ENCODE assay signal across 1 cellular context in genomic region chr17:7219812-7220592, GRCh38.
TF ChIP-seq lines count a peak whose summit lies in the region.

TSS of gene ACADVL (plus strand) at chr17:7219938. CDS start at chr17:7219985, 47 bp downstream.
TSS of gene DLG4 (minus strand) at chr17:7219836.

TF ChIP-seq in HepG2, 621 proteins besides CTCF, POLR2A, EP300 and RAD21 (continued from another document and continues in another):
- TF ChIP-seq RNF219 (CRISPR knock-in tag; IDR thresholded peaks at IDR 0.05) = no peak
- no peak; the same call in 1 of the 2 replicates for TF ChIP-seq ZNF232 (CRISPR knock-in tag; IDR thresholded peaks at IDR 0.05; ENCODE audit: borderline replicate concordance)
- peak; percentile 74; the same call in 1 of the 2 replicates for TF ChIP-seq ZNF841 (CRISPR knock-in tag; IDR thresholded peaks at IDR 0.05; ENCODE audit: borderline replicate concordance)
- peak; percentile 49 for TF ChIP-seq FOXA3 (CRISPR knock-in tag; IDR thresholded peaks at IDR 0.05)
- TF ChIP-seq PPARG (CRISPR knock-in tag; conservative IDR thresholded peaks at IDR 0.05) = peak; percentile 99
- 0 out of 2 replicates have a peak, but pooled peaks have one; percentile 23 for TF ChIP-seq NCOA1 (CRISPR knock-in tag; IDR thresholded peaks at IDR 0.05)
- 0 out of 2 replicates have a peak, but pooled peaks have one; percentile 27 for TF ChIP-seq ZNF556 (CRISPR knock-in tag; IDR thresholded peaks at IDR 0.05; ENCODE audit: borderline replicate concordance)
- peak; percentile 59; the same call in 1 of the 2 replicates for TF ChIP-seq ARNTL (CRISPR knock-in tag; IDR thresholded peaks at IDR 0.05)
- 0 out of 2 replicates have a peak, but pooled peaks have one; percentile 1 for TF ChIP-seq STAG1 (CRISPR knock-in tag; IDR thresholded peaks at IDR 0.05)
- TF ChIP-seq ZBTB7B (CRISPR knock-in tag; IDR thresholded peaks at IDR 0.05) = peak; percentile 73
- peak; percentile 66; the same call in 1 of the 2 replicates for TF ChIP-seq TFE3 (CRISPR knock-in tag; IDR thresholded peaks at IDR 0.05)
- TF ChIP-seq GABPA (IDR thresholded peaks at IDR 0.05; ENCODE audit: low read depth, low read length) = peak; percentile 25; the same call in 1 of the 2 replicates
- TF ChIP-seq GABPA (CRISPR knock-in tag; IDR thresholded peaks at IDR 0.05; ENCODE audit: low read depth) = peak; percentile 79
- TF ChIP-seq FOSL2 (CRISPR knock-in tag; IDR thresholded peaks at IDR 0.05) = peak; percentile 97
- 0 out of 2 replicates have a peak, but pooled peaks have one; percentile 36 for TF ChIP-seq ZBTB2 (CRISPR knock-in tag; IDR thresholded peaks at IDR 0.05; ENCODE audit: low read depth)
- 0 out of 2 replicates have a peak, but pooled peaks have one; percentile 17 for TF ChIP-seq ZNF326 (CRISPR knock-in tag; IDR thresholded peaks at IDR 0.05; ENCODE audit: borderline replicate concordance)
- TF ChIP-seq PRMT3 (CRISPR knock-in tag; IDR thresholded peaks at IDR 0.05; ENCODE audit: borderline replicate concordance, low read depth) = no peak
- no peak for TF ChIP-seq NFATC3 (CRISPR knock-in tag; IDR thresholded peaks at IDR 0.05)
- peak; percentile 2 to 15; a peak in 1 of 4 replicates for TF ChIP-seq MAFK (conservative IDR thresholded peaks at IDR 0.05 in 1 of 2, IDR thresholded peaks at IDR 0.05 in 1 of 2; ENCODE audit: low read length in 2 of 2)
- peak; percentile 59 for TF ChIP-seq ASH2L (IDR thresholded peaks at IDR 0.05; ENCODE audit: insufficient read length, low read depth, low read length)
- TF ChIP-seq TBX2 (CRISPR knock-in tag; IDR thresholded peaks at IDR 0.05; ENCODE audit: borderline replicate concordance) = peak; percentile 56
- no peak; the same call in 1 of the 2 replicates for TF ChIP-seq PAX8 (CRISPR knock-in tag; IDR thresholded peaks at IDR 0.05; ENCODE audit: borderline replicate concordance)
- peak; percentile 43; the same call in 1 of the 2 replicates for TF ChIP-seq ELF1 (CRISPR knock-in tag; IDR thresholded peaks at IDR 0.05)
- no peak for TF ChIP-seq CC2D1A (CRISPR knock-in tag; IDR thresholded peaks at IDR 0.05)
- peak; percentile 74 for TF ChIP-seq ZNF33B (CRISPR knock-in tag; IDR thresholded peaks at IDR 0.05)
- TF ChIP-seq ZNF883 (CRISPR knock-in tag; IDR thresholded peaks at IDR 0.05; ENCODE audit: not compliant biosample characterization) = peak; percentile 91
- no peak for TF ChIP-seq ZNF512 (CRISPR knock-in tag; IDR thresholded peaks at IDR 0.05)
- TF ChIP-seq ZIK1 (CRISPR knock-in tag; IDR thresholded peaks at IDR 0.05; ENCODE audit: borderline replicate concordance, low read depth) = peak; percentile 66; the same call in 1 of the 2 replicates
- peak; percentile 86; the same call in 1 of the 2 replicates for TF ChIP-seq ZNF547 (CRISPR knock-in tag; IDR thresholded peaks at IDR 0.05)
- peak; percentile 26; the same call in 1 of the 2 replicates for TF ChIP-seq SOX13 (IDR thresholded peaks at IDR 0.05)
- TF ChIP-seq SOX13 (CRISPR knock-in tag; conservative IDR thresholded peaks at IDR 0.05 in 1 of 2, IDR thresholded peaks at IDR 0.05 in 1 of 2) = peak in 1 of 2 experiments; percentile 5; a peak in 1 of 4 replicates
- TF ChIP-seq HNF4G (IDR thresholded peaks at IDR 0.05; ENCODE audit: borderline replicate concordance, low read depth, low read length) = peak; percentile 28; the same call in 1 of the 2 replicates
- TF ChIP-seq HNF4G (CRISPR knock-in tag; IDR thresholded peaks at IDR 0.05; ENCODE audit: borderline replicate concordance, low read depth) = no peak
- TF ChIP-seq BHLHE40 (IDR thresholded peaks at IDR 0.05; ENCODE audit: low read length) = no peak
- peak; percentile 48; the same call in 1 of the 2 replicates for TF ChIP-seq SKIL (CRISPR knock-in tag; IDR thresholded peaks at IDR 0.05; ENCODE audit: borderline replicate concordance)
- TF ChIP-seq BORCS8-MEF2B (CRISPR knock-in tag; IDR thresholded peaks at IDR 0.05) = peak; percentile 70
- peak; percentile 92 for TF ChIP-seq ARNT2 (CRISPR knock-in tag; IDR thresholded peaks at IDR 0.05; ENCODE audit: low read depth)
- TF ChIP-seq KDM5A (IDR thresholded peaks at IDR 0.05; ENCODE audit: borderline replicate concordance, low read length) = peak; percentile 46; the same call in 1 of the 2 replicates
- 0 out of 2 replicates have a peak, but pooled peaks have one; percentile 72 for TF ChIP-seq ZNF136 (CRISPR knock-in tag; IDR thresholded peaks at IDR 0.05; ENCODE audit: low read depth)
- TF ChIP-seq ZNF18 (CRISPR knock-in tag; IDR thresholded peaks at IDR 0.05; ENCODE audit: insufficient replicate concordance) = peak; percentile 14
- no peak; the same call in 1 of the 2 replicates for TF ChIP-seq TOPORS (CRISPR knock-in tag; IDR thresholded peaks at IDR 0.05)
- peak; percentile 53; the same call in 1 of the 2 replicates for TF ChIP-seq AKAP8 (CRISPR knock-in tag; IDR thresholded peaks at IDR 0.05)
- TF ChIP-seq CHCHD3 (CRISPR knock-in tag; IDR thresholded peaks at IDR 0.05) = no peak
- peak; percentile 81 for TF ChIP-seq SUZ12 (IDR thresholded peaks at IDR 0.05; ENCODE audit: low read depth, low read length)
- 0 out of 2 replicates have a peak, but pooled peaks have one; percentile 45 for TF ChIP-seq KDM3A (CRISPR knock-in tag; IDR thresholded peaks at IDR 0.05; ENCODE audit: low read depth)
- TF ChIP-seq ZNF44 (CRISPR knock-in tag; IDR thresholded peaks at IDR 0.05) = peak; percentile 56; the same call in 1 of the 2 replicates
- TF ChIP-seq NONO (IDR thresholded peaks at IDR 0.05) = no peak
- TF ChIP-seq NONO (CRISPR knock-in tag; conservative IDR thresholded peaks at IDR 0.05) = peak; percentile 66
- TF ChIP-seq ZNF891 (CRISPR knock-in tag; IDR thresholded peaks at IDR 0.05) = peak; percentile 53
- TF ChIP-seq FOXA1 (IDR thresholded peaks at IDR 0.05) = no peak
- peak; percentile 15; the same call in 1 of the 2 replicates for TF ChIP-seq FOXA1 (CRISPR knock-in tag; IDR thresholded peaks at IDR 0.05)
- TF ChIP-seq ZBTB38 (CRISPR knock-in tag; IDR thresholded peaks at IDR 0.05) = 0 out of 2 replicates have a peak, but pooled peaks have one; percentile 52
- peak; percentile 81; the same call in 1 of the 2 replicates for TF ChIP-seq ZNF280D (CRISPR knock-in tag; IDR thresholded peaks at IDR 0.05)
- TF ChIP-seq ZNF713 (CRISPR knock-in tag; IDR thresholded peaks at IDR 0.05) = no peak
- peak; percentile 83 for TF ChIP-seq GMEB2 (CRISPR knock-in tag; IDR thresholded peaks at IDR 0.05; ENCODE audit: low read depth)
